In the genomic region with DNA sequence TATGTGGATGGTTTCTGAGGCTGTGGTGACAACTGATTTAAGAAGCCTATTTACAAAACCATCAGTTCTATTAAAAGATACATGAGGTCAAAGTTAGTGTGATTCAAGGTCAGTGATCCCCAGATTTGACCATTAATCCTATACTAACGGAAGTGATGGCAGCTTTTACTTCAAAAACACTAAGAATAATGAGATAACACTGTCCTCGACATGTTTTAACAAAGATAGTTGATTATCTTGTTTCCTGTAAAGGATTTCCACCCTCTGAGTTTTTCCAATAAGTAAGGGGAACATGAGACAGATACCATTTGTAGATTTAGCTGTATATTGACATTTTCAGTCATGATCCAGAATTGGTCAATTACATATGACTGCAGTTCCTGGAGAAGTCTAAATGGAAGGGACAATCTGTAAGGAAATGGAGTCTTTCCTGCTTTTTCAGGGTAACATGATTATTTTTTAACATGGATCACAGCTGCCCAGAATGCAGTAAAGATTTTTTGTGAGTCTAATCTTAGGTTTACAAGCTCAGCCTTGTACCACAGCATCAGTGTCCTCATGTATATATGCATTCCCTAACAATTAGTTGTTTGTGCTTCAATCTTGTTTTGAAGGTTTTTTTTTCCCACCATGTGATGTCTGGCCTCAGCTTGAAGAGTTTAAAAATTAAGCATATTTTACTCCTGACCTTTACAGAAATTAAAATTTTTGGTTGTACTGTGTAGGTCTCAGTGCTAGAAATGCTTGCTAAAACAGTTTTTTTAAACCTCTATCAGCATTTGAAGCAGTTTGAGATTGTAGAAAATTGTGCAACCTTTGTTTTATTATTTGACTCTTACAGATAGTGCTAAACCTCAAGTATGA, we compare ENCODE assay signal across 25 cellular contexts.
A peak's percentile ranks its signal among the peaks of the same experiment; 100 is the strongest.
DNase-seq lines count a peak whose midpoint lies in the region; ATAC-seq and TF ChIP-seq lines count a peak whose summit lies in the region.
"Had no signal": no experiment of that assay in that cellular context is flagged by ENCODE, and none has a peak within 500 bp of the region (broad histone marks: within the 10 kb centered on the region; RNA-seq: fewer than 3 reads in every experiment).

No MANE protein-coding gene starts in this region.

- no peaks in the 10 kb centered on the region for H3K27me3 Mint-ChIP-seq in mesothelial cell of epicardium (ENCODE audit: low read depth)
- H3K27me3 Mint-ChIP-seq: activated CD4-positive, alpha-beta memory T cell treated with anti-CD3 and anti-CD28 coated beads, Interleukin-2, amount 10 ng/mL, durations not matched to agents 7 days and 5 days; activated T-helper 17 cell treated with anti-CD3 and anti-CD28 coated beads, Interleukin-2, amount 50 U/mL, for 72 hours; progenitor cell of endocrine pancreas had no signal

- DNase-seq in amniotic epithelial cell (ENCODE audit: low read depth), result peak; percentile 69
- peak; percentile 89 for DNase-seq in foreskin melanocyte
- DNase-seq in mesothelial cell of epicardium (ENCODE audit: low spot score in 2 of 2, unreplicated experiment in 2 of 2), result no peak
- DNase-seq in superior temporal gyrus (ENCODE audit: extremely low spot score), result peak; percentile 87
- no peak for DNase-seq in activated CD4-positive, CD25-positive, alpha-beta regulatory T cell treated with anti-CD3 and anti-CD28 coated beads, Interleukin-2, amount 50 U/mL, for 72 hours
- DNase-seq in NCI-H1048 (lab: John Stamatoyannopoulos, UW), result no peak
- DNase-seq: activated CD4-positive, alpha-beta memory T cell treated with anti-CD3 and anti-CD28 coated beads, Interleukin-2, amount 10 ng/mL, durations not matched to agents 7 days and 5 days; activated CD4-positive, alpha-beta T cell treated with anti-CD3 and anti-CD28 coated beads for 1 hour; activated naive CD4-positive, alpha-beta T cell treated with anti-CD3 and anti-CD28 coated beads, Interleukin-2, amount 50 U/mL, for 16 hours; DND-41; HFFc6; IMR-90; kidney; mammary epithelial cell; NCI-H1092 treated with DMSO at 0.1 percent for 48 hours; NCI-H1930; NCI-H2227 treated with DMSO at 0.1 percent for 48 hours; SJCRH30; stimulated activated naive CD8-positive, alpha-beta T cell treated with anti-CD3 and anti-CD28 coated beads, Interleukin-15, Interleukin-2, amounts not matched to agents 100 U/mL and 50 U/mL, for 24 hours; thyroid gland had no signal

- peaks cover 3% of the 10 kb centered on the region for H3K36me3 Mint-ChIP-seq in mesothelial cell of epicardium
- H3K36me3 Mint-ChIP-seq: CD14-positive monocyte had no signal

- ATAC-seq in HG02973 (IDR thresholded peaks at IDR 0.05; ENCODE audit: unreplicated experiment), result no peak
- no peak for ATAC-seq in activated CD4-positive, CD25-positive, alpha-beta regulatory T cell treated with anti-CD3 and anti-CD28 coated beads, Interleukin-2, amount 50 U/mL, for 24 hours
- ATAC-seq: activated T-helper 17 cell treated with anti-CD3 and anti-CD28 coated beads, Interleukin-2, amount 50 U/mL, for 72 hours; stimulated activated naive CD8-positive, alpha-beta T cell treated with anti-CD3 and anti-CD28 coated beads, Interleukin-15, Interleukin-2, amounts not matched to agents 100 U/mL and 50 U/mL, for 24 hours had no signal

- no peak overlapping the region for H3K4me3 Mint-ChIP-seq in mesothelial cell of epicardium
- H3K4me3 Mint-ChIP-seq: activated CD4-positive, alpha-beta memory T cell treated with anti-CD3 and anti-CD28 coated beads, Interleukin-2, amount 10 ng/mL, durations not matched to agents 7 days and 5 days; activated T-helper 17 cell treated with anti-CD3 and anti-CD28 coated beads, Interleukin-2, amount 50 U/mL, for 72 hours; CD14-positive monocyte; HFFc6 had no signal

- peaks cover 3% of the 10 kb centered on the region for H3K9me3 Mint-ChIP-seq in mesothelial cell of epicardium
- H3K9me3 Mint-ChIP-seq: activated CD4-positive, alpha-beta memory T cell treated with anti-CD3 and anti-CD28 coated beads, Interleukin-2, amount 10 ng/mL, durations not matched to agents 7 days and 5 days; activated T-helper 17 cell treated with anti-CD3 and anti-CD28 coated beads, Interleukin-2, amount 50 U/mL, for 72 hours had no signal

- peak overlapping the region; percentile 60 for H3K27ac Mint-ChIP-seq in mesothelial cell of epicardium
- H3K27ac Mint-ChIP-seq: activated CD4-positive, alpha-beta memory T cell treated with anti-CD3 and anti-CD28 coated beads, Interleukin-2, amount 10 ng/mL, durations not matched to agents 7 days and 5 days; activated T-helper 17 cell treated with anti-CD3 and anti-CD28 coated beads, Interleukin-2, amount 50 U/mL, for 72 hours; HFFc6; progenitor cell of endocrine pancreas had no signal

- TF ChIP-seq CTCF in mesothelial cell of epicardium (IDR thresholded peaks at IDR 0.05; ENCODE audit: unreplicated experiment), result no peak

- H3K4me1 Mint-ChIP-seq in mesothelial cell of epicardium, result peaks cover 41% of the 10 kb centered on the region
- H3K4me1 Mint-ChIP-seq: activated CD4-positive, alpha-beta memory T cell treated with anti-CD3 and anti-CD28 coated beads, Interleukin-2, amount 10 ng/mL, durations not matched to agents 7 days and 5 days; activated T-helper 17 cell treated with anti-CD3 and anti-CD28 coated beads, Interleukin-2, amount 50 U/mL, for 72 hours had no signal

Comparison
In these comparisons a context has a peak if more than half of its experiments do, and no peak if none do; other contexts are left out.
1. DNase-seq: peak in amniotic epithelial cell (single experiment), foreskin melanocyte (single experiment) and superior temporal gyrus (single experiment); none in mesothelial cell of epicardium (0 of 2), activated CD4-positive, CD25-positive, alpha-beta regulatory T cell treated with anti-CD3 and anti-CD28 coated beads, Interleukin-2, amount 50 U/mL, for 72 hours (single experiment) and NCI-H1048 (single experiment).